In the genomic region with DNA sequence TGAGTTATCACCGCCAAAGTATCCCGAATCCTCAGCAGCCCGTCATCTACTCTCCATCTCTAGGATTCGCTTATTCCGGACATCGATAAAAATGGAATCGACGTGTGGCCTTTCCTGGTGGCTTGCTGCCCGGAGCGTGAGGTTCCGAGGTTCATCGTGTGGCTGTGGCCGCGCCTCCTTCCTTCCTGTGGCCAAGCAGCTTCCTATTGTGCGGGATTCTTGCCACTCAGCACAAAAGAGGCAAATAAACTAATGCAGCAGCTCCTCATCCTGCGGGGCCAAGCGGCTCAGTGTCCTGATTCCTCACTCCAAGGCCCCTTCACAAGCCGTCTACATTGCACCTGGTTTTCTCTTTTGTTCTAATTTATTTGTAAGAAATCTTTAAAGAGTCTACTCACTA, we compare ENCODE assay signal across 31 cellular contexts.
"Had no signal": no experiment of that assay in that cellular context is flagged by ENCODE, and none has a peak within 500 bp of the region (broad histone marks: within the 10 kb centered on the region; RNA-seq: fewer than 3 reads in every experiment).

No MANE protein-coding gene starts in this region.

- H3K4me3 ChIP-seq: adrenal gland, body of pancreas, esophagus squamous epithelium, gastroesophageal sphincter, heart right ventricle had no signal

- DNase-seq: activated B cell treated with CpG ODN at 0.5 μM for 24 hours; activated CD4-positive, alpha-beta memory T cell treated with anti-CD3 and anti-CD28 coated beads for 36 hours; activated CD4-positive, alpha-beta T cell treated with anti-CD3 and anti-CD28 coated beads for 36 hours; activated CD4-positive, alpha-beta T cell treated with anti-CD3 and anti-CD28 coated beads, Interleukin-2, amount 10 ng/mL, durations not matched to agents 24 days and 14 days; activated CD8-positive, alpha-beta memory T cell treated with anti-CD3 and anti-CD28 coated beads, Interleukin-2, amount 10 ng/mL, durations not matched to agents 7 days and 5 days; activated CD8-positive, alpha-beta memory T cell treated with anti-CD3 and anti-CD28 coated beads, Interleukin-2, amount 50 U/mL, for 4 hours; activated CD8-positive, alpha-beta T cell treated with anti-CD3 and anti-CD28 coated beads, Interleukin-2, amount 10 ng/mL, durations not matched to agents 7 days and 5 days; activated effector memory CD4-positive, alpha-beta T cell treated with anti-CD3 and anti-CD28 coated beads, Interleukin-2, amount 50 U/mL, for 16 hours; activated naive CD4-positive, alpha-beta T cell treated with anti-CD3 and anti-CD28 coated beads for 36 hours; activated naive CD8-positive, alpha-beta T cell treated with anti-CD3 and anti-CD28 coated beads for 36 hours; activated naive CD8-positive, alpha-beta T cell treated with anti-CD3 and anti-CD28 coated beads, Interleukin-2, amount 50 U/mL, for 24 hours; activated T-cell treated with anti-CD3 and anti-CD28 coated beads, Interleukin-2, amount 50 U/mL, for 1 hour; activated T-cell treated with anti-CD3 and anti-CD28 coated beads, Interleukin-2, amount 50 U/mL, for 48 hours; adrenal gland; amygdala; aorta; body of pancreas; caudate nucleus; cortex of kidney; dermis blood vessel endothelial cell; effector CD8-positive, alpha-beta T cell; esophagus squamous epithelium; foreskin melanocyte; heart right ventricle; T-helper 1 cell; T-helper 17 cell; WERI-Rb-1 had no signal

- ATAC-seq: activated CD4-positive, alpha-beta T cell treated with anti-CD3 and anti-CD28 coated beads for 36 hours; activated CD4-positive, CD25-positive, alpha-beta regulatory T cell treated with anti-CD3 and anti-CD28 coated beads, Interleukin-2, amount 50 U/mL, for 24 hours; activated CD8-positive, alpha-beta memory T cell treated with anti-CD3 and anti-CD28 coated beads, Interleukin-2, amount 10 ng/mL, durations not matched to agents 7 days and 5 days; activated CD8-positive, alpha-beta T cell treated with anti-CD3 and anti-CD28 coated beads, Interleukin-2, amount 10 ng/mL, durations not matched to agents 7 days and 5 days; activated naive CD8-positive, alpha-beta T cell treated with anti-CD3 and anti-CD28 coated beads, Interleukin-2, amount 50 U/mL, for 24 hours; body of pancreas; gastroesophageal sphincter; heart right ventricle; T-helper 17 cell had no signal

- H3K27me3 ChIP-seq: adrenal gland, body of pancreas, esophagus squamous epithelium, gastroesophageal sphincter, heart right ventricle had no signal

- H3K4me1 ChIP-seq: adrenal gland, body of pancreas, esophagus squamous epithelium, gastroesophageal sphincter, heart right ventricle had no signal

- H3K36me3 ChIP-seq: adrenal gland, esophagus squamous epithelium, gastroesophageal sphincter, heart right ventricle, WERI-Rb-1 had no signal

- H3K9me3 ChIP-seq: adrenal gland, body of pancreas, gastroesophageal sphincter had no signal

- FAIRE-seq: endothelial cell of umbilical vein had no signal

- H3K27ac ChIP-seq: adrenal gland, body of pancreas, epithelial cell of prostate, esophagus squamous epithelium, gastroesophageal sphincter, heart right ventricle, WERI-Rb-1 had no signal
